Comparison of ENCODE assay signal across 10 cellular contexts in genomic region chr15:64507845-64508244, GRCh38. TPM values are rescaled to one million over a fixed set of nuclear protein-coding genes. Genes with fewer than 3 reads are reported as not detected.
A peak's percentile ranks its signal among the peaks of the same experiment; 100 is the strongest.
DNase-seq lines count a peak whose midpoint lies in the region; ATAC-seq and TF ChIP-seq lines count a peak whose summit lies in the region.
"Had no signal": no experiment of that assay in that cellular context is flagged by ENCODE, and none has a peak within 500 bp of the region (broad histone marks: within the 10 kb centered on the region; RNA-seq: fewer than 3 reads in every experiment).

No MANE protein-coding gene starts in this region.

- TF ChIP-seq CTCF in left ventricle myocardium inferior (IDR thresholded peaks at IDR 0.05; ENCODE audit: borderline replicate concordance) (no peak), upper lobe of right lung (IDR thresholded peaks at IDR 0.05) (no peak)

- ATAC-seq in upper lobe of right lung, result no peak
- ATAC-seq: Panc1 had no signal

- H3K79me1 ChIP-seq in mesenchymal stem cell (replicated peaks; ENCODE audit: low read length, poor library complexity, severe bottlenecking), result peaks cover 14% of the 10 kb centered on the region

- H4K91ac ChIP-seq in mesenchymal stem cell (ENCODE audit: low read length), result no peak overlapping the region

- no peak overlapping the region for H2BK15ac ChIP-seq in mesenchymal stem cell (ENCODE audit: low read depth, poor library complexity, severe bottlenecking)

- H3K4me3 ChIP-seq in left ventricle myocardium inferior (no peak overlapping the region), mesenchymal stem cell (ENCODE audit: insufficient read depth in 1 of 2, low read depth in 1 of 2, low read length in 2 of 2) (no peak overlapping the region), upper lobe of right lung (no peak overlapping the region)

- H3K4me1 ChIP-seq in left ventricle myocardium inferior (peaks cover 42% of the 10 kb centered on the region), mesenchymal stem cell (ENCODE audit: control insufficient read depth, insufficient read depth, low read depth, low read length) (peaks cover 1% of the 10 kb centered on the region), upper lobe of right lung (peaks cover 41% of the 10 kb centered on the region)

- H3K27me3 ChIP-seq in left ventricle myocardium inferior (ENCODE audit: low read depth) (no peaks in the 10 kb centered on the region), mesenchymal stem cell (ENCODE audit: control insufficient read depth in 1 of 2, insufficient read depth in 1 of 2, low read length in 2 of 2) (no peaks in the 10 kb centered on the region), upper lobe of right lung (no peaks in the 10 kb centered on the region)

- H3K4ac ChIP-seq in mesenchymal stem cell (ENCODE audit: low read depth in 1 of 2, low read length in 2 of 2), result no peak overlapping the region

- DNase-seq in left ventricle myocardium inferior, result no peak
- no peak for DNase-seq in cardiac septum (ENCODE audit: low spot score)
- no peak for DNase-seq in activated T-helper 2 cell treated with anti-CD3 and anti-CD28 coated beads, Interferon-gamma antibody, Interleukin-2, Interleukin-4, amounts not matched to agents 10 μg/mL and 5 μg/mL and 100 μg/mL, durations not matched to agents 14 hours and 24 hours and 36 hours (ENCODE audit: low spot score)
- DNase-seq in mesenchymal stem cell, result no peak
- no peak for DNase-seq in upper lobe of right lung
- DNase-seq in NCI-H1436 (lab: John Stamatoyannopoulos, UW), result no peak
- no peak for DNase-seq in globus pallidus (ENCODE audit: low spot score)
- no peak for DNase-seq in NCI-H1092 treated with DMSO at 0.1 percent for 48 hours (lab: John Stamatoyannopoulos, UW)

- no peak overlapping the region for H2BK120ac ChIP-seq in mesenchymal stem cell (ENCODE audit: low read depth, low read length)

- H3K14ac ChIP-seq in mesenchymal stem cell (ENCODE audit: low read length in 2 of 2), result no peak overlapping the region

- peaks cover 37% of the 10 kb centered on the region for H3K36me3 Mint-ChIP-seq in activated T-helper 2 cell treated with anti-CD3 and anti-CD28 coated beads, Interferon-gamma antibody, Interleukin-2, Interleukin-4, amounts not matched to agents 10 μg/mL and 5 μg/mL and 100 μg/mL, durations not matched to agents 14 hours and 24 hours and 36 hours (ENCODE audit: low read depth)

- no peak overlapping the region for H2AK5ac ChIP-seq in mesenchymal stem cell (ENCODE audit: low read length, severe bottlenecking)

- H3K4me3 Mint-ChIP-seq in activated T-helper 2 cell treated with anti-CD3 and anti-CD28 coated beads, Interferon-gamma antibody, Interleukin-2, Interleukin-4, amounts not matched to agents 10 μg/mL and 5 μg/mL and 100 μg/mL, durations not matched to agents 14 hours and 24 hours and 36 hours (ENCODE audit: low read depth), result no peak overlapping the region

- H3K23ac ChIP-seq in mesenchymal stem cell (ENCODE audit: low read length in 2 of 2), result no peak overlapping the region

- H3K18ac ChIP-seq in mesenchymal stem cell (ENCODE audit: low read depth in 1 of 2, low read length in 2 of 2), result no peak overlapping the region

- no peak overlapping the region for H2BK5ac ChIP-seq in mesenchymal stem cell (ENCODE audit: low read depth, low read length, poor library complexity, severe bottlenecking)

- no peak overlapping the region for H2AFZ ChIP-seq in mesenchymal stem cell (ENCODE audit: low read depth, low read length)

- peak overlapping the region; percentile 66 for H3K27ac Mint-ChIP-seq in activated T-helper 2 cell treated with anti-CD3 and anti-CD28 coated beads, Interferon-gamma antibody, Interleukin-2, Interleukin-4, amounts not matched to agents 10 μg/mL and 5 μg/mL and 100 μg/mL, durations not matched to agents 14 hours and 24 hours and 36 hours

- no peak overlapping the region for H2BK12ac ChIP-seq in mesenchymal stem cell (ENCODE audit: low read length in 2 of 2)

- no peaks in the 10 kb centered on the region for H3K27me3 Mint-ChIP-seq in activated T-helper 2 cell treated with anti-CD3 and anti-CD28 coated beads, Interferon-gamma antibody, Interleukin-2, Interleukin-4, amounts not matched to agents 10 μg/mL and 5 μg/mL and 100 μg/mL, durations not matched to agents 14 hours and 24 hours and 36 hours (ENCODE audit: low read depth)

- no peak overlapping the region for H4K8ac ChIP-seq in mesenchymal stem cell (ENCODE audit: low read length)

- no CpG with 5 or more reads among the region's 2 CpGs for WGBS in mesenchymal stem cell

- H3K36me3 ChIP-seq in left ventricle myocardium inferior (peaks cover 3% of the 10 kb centered on the region), mesenchymal stem cell (ENCODE audit: control insufficient read depth in 1 of 2, insufficient read depth in 2 of 2, low read depth in 1 of 2, low read length in 2 of 2) (peaks cover 9 to 36% of the 10 kb centered on the region in 2 experiments), upper lobe of right lung (peaks cover 4% of the 10 kb centered on the region)

- H3K9me3 ChIP-seq in left ventricle myocardium inferior (replicated peaks) (no peaks in the 10 kb centered on the region), mesenchymal stem cell (ENCODE audit: control insufficient read depth, low read length) (no peaks in the 10 kb centered on the region), upper lobe of right lung (no peaks in the 10 kb centered on the region)

- intact Hi-C loops in left ventricle myocardium inferior (cut with micrococcal nuclease), result no loop called here
- intact Hi-C loops in cardiac septum (cut with DNase I), result no loop called here
- intact Hi-C loops in activated T-helper 2 cell treated with anti-CD3 and anti-CD28 coated beads, Interferon-gamma antibody, Interleukin-2, Interleukin-4, amounts not matched to agents 10 μg/mL and 5 μg/mL and 100 μg/mL, durations not matched to agents 14 hours and 24 hours and 36 hours (cut with micrococcal nuclease), result loop anchor here (2.0 to 5.0 kb wide), 2 partner anchors 25 to 81 kb away; no protein-coding TSS in a partner anchor
- intact Hi-C loops in upper lobe of right lung (cut with DNase I), result no loop called here

- H3K9me3 Mint-ChIP-seq in activated T-helper 2 cell treated with anti-CD3 and anti-CD28 coated beads, Interferon-gamma antibody, Interleukin-2, Interleukin-4, amounts not matched to agents 10 μg/mL and 5 μg/mL and 100 μg/mL, durations not matched to agents 14 hours and 24 hours and 36 hours, result no peaks in the 10 kb centered on the region

- peaks cover 48% of the 10 kb centered on the region for H3K4me1 Mint-ChIP-seq in activated T-helper 2 cell treated with anti-CD3 and anti-CD28 coated beads, Interferon-gamma antibody, Interleukin-2, Interleukin-4, amounts not matched to agents 10 μg/mL and 5 μg/mL and 100 μg/mL, durations not matched to agents 14 hours and 24 hours and 36 hours (ENCODE audit: low read depth)

- no peak overlapping the region for H3K9ac ChIP-seq in mesenchymal stem cell (ENCODE audit: low read length)

- no peak overlapping the region for H3K4me2 ChIP-seq in mesenchymal stem cell (ENCODE audit: low read length, poor library complexity, severe bottlenecking)

- H3K27ac ChIP-seq in left ventricle myocardium inferior (replicated peaks) (peak overlapping the region; percentile 69), mesenchymal stem cell (ENCODE audit: low read length, poor library complexity, severe bottlenecking) (peak overlapping the region; percentile 36), upper lobe of right lung (peak overlapping the region; percentile 67)
- H3K27ac ChIP-seq: VCaP had no signal

RNA-seq across cellular contexts. Expression of gene ZNF609, which starts 47.5 kb away (rescaled TPM):
- 14.7 TPM for total RNA-seq in left ventricle myocardium inferior
- 15.3 TPM for total RNA-seq in cardiac septum
- 50.9 and 60.2 TPM in 2 replicates for total RNA-seq in activated T-helper 2 cell treated with anti-CD3 and anti-CD28 coated beads, Interferon-gamma antibody, Interleukin-2, Interleukin-4, amounts not matched to agents 10 μg/mL and 5 μg/mL and 100 μg/mL, durations not matched to agents 14 hours and 24 hours and 36 hours
- polyA plus RNA-seq in mesenchymal stem cell (2013, experiment 1 of 2), result 16.4 TPM
- polyA plus RNA-seq in mesenchymal stem cell (2013, experiment 2 of 2), result 15.5 TPM
- total RNA-seq in upper lobe of right lung, result 45.4 TPM
